ENCODE assay signal across 1 cellular context in the genomic region with DNA sequence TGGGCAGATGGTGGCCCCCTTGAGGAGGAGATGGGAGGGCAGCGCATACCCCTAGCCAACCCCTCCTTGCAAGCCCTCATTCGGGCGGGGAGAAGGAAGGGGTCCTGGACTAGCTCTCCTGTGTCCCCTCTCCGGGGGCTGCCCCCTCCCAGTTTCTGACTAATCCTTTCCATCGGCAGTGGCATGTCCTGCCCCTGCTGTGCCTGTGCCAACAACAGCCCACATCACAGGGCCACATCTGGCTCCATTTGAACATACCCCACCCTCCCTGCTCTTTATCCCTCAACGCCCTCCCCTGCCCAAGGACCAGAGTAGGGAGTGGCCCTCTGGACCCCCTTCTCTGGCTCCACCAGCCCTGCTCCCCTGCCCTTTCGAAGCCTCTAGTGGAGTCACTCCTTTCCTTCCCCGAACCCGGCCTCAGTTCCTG.
TF ChIP-seq lines count a peak whose summit lies in the region.

No MANE protein-coding gene starts in this region.

TF ChIP-seq in IMR-90, 13 proteins besides CTCF, POLR2A, EP300 and RAD21 (continued from another document):
- TF ChIP-seq, protein P1, sequence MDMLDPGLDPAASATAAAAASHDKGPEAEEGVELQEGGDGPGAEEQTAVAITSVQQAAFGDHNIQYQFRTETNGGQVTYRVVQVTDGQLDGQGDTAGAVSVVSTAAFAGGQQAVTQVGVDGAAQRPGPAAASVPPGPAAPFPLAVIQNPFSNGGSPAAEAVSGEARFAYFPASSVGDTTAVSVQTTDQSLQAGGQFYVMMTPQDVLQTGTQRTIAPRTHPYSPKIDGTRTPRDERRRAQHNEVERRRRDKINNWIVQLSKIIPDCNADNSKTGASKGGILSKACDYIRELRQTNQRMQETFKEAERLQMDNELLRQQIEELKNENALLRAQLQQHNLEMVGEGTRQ (IDR thresholded peaks at IDR 0.05; ENCODE audit: low read depth, low read length), result no peak
- no peak for TF ChIP-seq NFE2L2 (IDR thresholded peaks at IDR 0.05; ENCODE audit: low read depth, low read length)
- peak; percentile 38; the same call in 1 of the 2 replicates for TF ChIP-seq FOS (IDR thresholded peaks at IDR 0.05; ENCODE audit: low read depth, low read length)
- TF ChIP-seq MAZ (IDR thresholded peaks at IDR 0.05; ENCODE audit: borderline replicate concordance, low read depth, low read length), result peak; percentile 82
- TF ChIP-seq BHLHE40 (IDR thresholded peaks at IDR 0.05; ENCODE audit: low read depth, low read length), result no peak
- no peak for TF ChIP-seq SMC3 (IDR thresholded peaks at IDR 0.05; ENCODE audit: low read depth, low read length)
- TF ChIP-seq RFX5 (IDR thresholded peaks at IDR 0.05; ENCODE audit: low read depth, low read length), result no peak
- no peak for TF ChIP-seq CEBPB (IDR thresholded peaks at IDR 0.05; ENCODE audit: low read depth, low read length)
- TF ChIP-seq, protein P2, sequence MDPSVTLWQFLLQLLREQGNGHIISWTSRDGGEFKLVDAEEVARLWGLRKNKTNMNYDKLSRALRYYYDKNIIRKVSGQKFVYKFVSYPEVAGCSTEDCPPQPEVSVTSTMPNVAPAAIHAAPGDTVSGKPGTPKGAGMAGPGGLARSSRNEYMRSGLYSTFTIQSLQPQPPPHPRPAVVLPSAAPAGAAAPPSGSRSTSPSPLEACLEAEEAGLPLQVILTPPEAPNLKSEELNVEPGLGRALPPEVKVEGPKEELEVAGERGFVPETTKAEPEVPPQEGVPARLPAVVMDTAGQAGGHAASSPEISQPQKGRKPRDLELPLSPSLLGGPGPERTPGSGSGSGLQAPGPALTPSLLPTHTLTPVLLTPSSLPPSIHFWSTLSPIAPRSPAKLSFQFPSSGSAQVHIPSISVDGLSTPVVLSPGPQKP (IDR thresholded peaks at IDR 0.05; ENCODE audit: borderline replicate concordance, low read depth, low read length), result no peak
- TF ChIP-seq MAFK (IDR thresholded peaks at IDR 0.05; ENCODE audit: low read depth, low read length), result no peak
- no peak for TF ChIP-seq MXI1 (IDR thresholded peaks at IDR 0.05; ENCODE audit: borderline replicate concordance, low read depth, low read length)
